In genomic region chr19:4077800-4078683, GRCh38 we compare ENCODE assay signal across 1 cellular context.
A peak's percentile ranks its signal among the peaks of the same experiment; 100 is the strongest.
TF ChIP-seq lines count a peak whose summit lies in the region.

No MANE protein-coding gene starts in this region.

TF ChIP-seq in HEK293, 187 proteins besides CTCF, POLR2A, EP300 and RAD21 (continued from another document):
- TF ChIP-seq ZNF148 (tag by site-specific recombination; IDR thresholded peaks at IDR 0.05; ENCODE audit: borderline replicate concordance) (no peak), GLIS2 (tag by site-specific recombination; IDR thresholded peaks at IDR 0.05) (0 out of 2 replicates have a peak, but pooled peaks have one; percentile 8)
TF ChIP-seq in HEK293: peak in this region for 1.
